1 cellular context compared by ENCODE assay signal in genomic region chr15:100602064-100602821, GRCh38.
TF ChIP-seq lines count a peak whose summit lies in the region.

Gene ASB7 (plus strand): TSS chr15:100602589. CDS start chr15:100612217, 9,628 bp downstream.
Gene LINS1 (minus strand): TSS chr15:100602184. CDS start chr15:100580842, 21,342 bp downstream.

TF ChIP-seq in HEK293, 187 proteins besides CTCF, POLR2A, EP300 and RAD21 (continued from another document):
- TF ChIP-seq, protein P1, sequence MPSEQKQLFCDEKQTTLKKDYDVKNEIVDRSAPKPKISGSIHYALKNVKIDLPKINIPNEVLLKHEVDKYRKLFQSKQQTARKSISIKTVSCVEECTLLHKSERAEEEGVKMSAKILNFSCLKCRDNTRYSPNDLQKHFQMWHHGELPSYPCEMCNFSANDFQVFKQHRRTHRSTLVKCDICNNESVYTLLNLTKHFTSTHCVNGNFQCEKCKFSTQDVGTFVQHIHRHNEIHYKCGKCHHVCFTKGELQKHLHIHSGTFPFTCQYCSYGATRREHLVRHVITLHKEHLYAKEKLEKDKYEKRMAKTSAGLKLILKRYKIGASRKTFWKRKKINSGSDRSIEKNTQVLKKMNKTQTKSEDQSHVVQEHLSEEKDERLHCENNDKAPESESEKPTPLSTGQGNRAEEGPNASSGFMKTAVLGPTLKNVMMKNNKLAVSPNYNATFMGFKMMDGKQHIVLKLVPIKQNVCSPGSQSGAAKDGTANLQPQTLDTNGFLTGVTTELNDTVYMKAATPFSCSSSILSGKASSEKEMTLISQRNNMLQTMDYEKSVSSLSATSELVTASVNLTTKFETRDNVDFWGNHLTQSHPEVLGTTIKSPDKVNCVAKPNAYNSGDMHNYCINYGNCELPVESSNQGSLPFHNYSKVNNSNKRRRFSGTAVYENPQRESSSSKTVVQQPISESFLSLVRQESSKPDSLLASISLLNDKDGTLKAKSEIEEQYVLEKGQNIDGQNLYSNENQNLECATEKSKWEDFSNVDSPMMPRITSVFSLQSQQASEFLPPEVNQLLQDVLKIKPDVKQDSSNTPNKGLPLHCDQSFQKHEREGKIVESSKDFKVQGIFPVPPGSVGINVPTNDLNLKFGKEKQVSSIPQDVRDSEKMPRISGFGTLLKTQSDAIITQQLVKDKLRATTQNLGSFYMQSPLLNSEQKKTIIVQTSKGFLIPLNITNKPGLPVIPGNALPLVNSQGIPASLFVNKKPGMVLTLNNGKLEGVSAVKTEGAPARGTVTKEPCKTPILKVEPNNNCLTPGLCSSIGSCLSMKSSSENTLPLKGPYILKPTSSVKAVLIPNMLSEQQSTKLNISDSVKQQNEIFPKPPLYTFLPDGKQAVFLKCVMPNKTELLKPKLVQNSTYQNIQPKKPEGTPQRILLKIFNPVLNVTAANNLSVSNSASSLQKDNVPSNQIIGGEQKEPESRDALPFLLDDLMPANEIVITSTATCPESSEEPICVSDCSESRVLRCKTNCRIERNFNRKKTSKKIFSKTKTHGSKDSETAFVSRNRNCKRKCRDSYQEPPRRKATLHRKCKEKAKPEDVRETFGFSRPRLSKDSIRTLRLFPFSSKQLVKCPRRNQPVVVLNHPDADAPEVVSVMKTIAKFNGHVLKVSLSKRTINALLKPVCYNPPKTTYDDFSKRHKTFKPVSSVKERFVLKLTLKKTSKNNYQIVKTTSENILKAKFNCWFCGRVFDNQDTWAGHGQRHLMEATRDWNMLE (tag by site-specific recombination; conservative IDR thresholded peaks at IDR 0.05; ENCODE audit: low read depth), result 0 out of 2 replicates have a peak, but pooled peaks have one; percentile 15
- TF ChIP-seq ZNF148 (tag by site-specific recombination; IDR thresholded peaks at IDR 0.05; ENCODE audit: borderline replicate concordance) (no peak), ZNF223 (tag by site-specific recombination; IDR thresholded peaks at IDR 0.05) (peak; percentile 71; the same call in 1 of the 2 replicates), ZNF792 (tag by site-specific recombination; IDR thresholded peaks at IDR 0.05) (no peak), GLIS1 (tag by site-specific recombination; IDR thresholded peaks at IDR 0.05) (peak; percentile 41; the same call in 1 of the 2 replicates), ZNF341 (tag by site-specific recombination; IDR thresholded peaks at IDR 0.05; ENCODE audit: low read depth) (peak; percentile 42; the same call in 1 of the 2 replicates), ZNF513 (tag by site-specific recombination; IDR thresholded peaks at IDR 0.05) (no peak), PRDM1 (tag by site-specific recombination; IDR thresholded peaks at IDR 0.05) (peak; percentile 12; the same call in 1 of the 2 replicates), ZNF629 (tag by site-specific recombination; IDR thresholded peaks at IDR 0.05) (0 out of 2 replicates have a peak, but pooled peaks have one; percentile 9), ZNF660 (tag by site-specific recombination; IDR thresholded peaks at IDR 0.05) (peak; percentile 86; the same call in 1 of the 2 replicates), ZFHX2 (tag by site-specific recombination; conservative IDR thresholded peaks at IDR 0.05) (peak; percentile 64), ZNF501 (tag by site-specific recombination; IDR thresholded peaks at IDR 0.05) (peak; percentile 81), GLI4 (tag by site-specific recombination; IDR thresholded peaks at IDR 0.05) (no peak; the same call in 1 of the 2 replicates), ZXDB (tag by site-specific recombination; IDR thresholded peaks at IDR 0.05) (peak; percentile 86), ZNF624 (tag by site-specific recombination; IDR thresholded peaks at IDR 0.05) (no peak), ZNF140 (tag by site-specific recombination; IDR thresholded peaks at IDR 0.05) (no peak), ZNF664 (tag by site-specific recombination; IDR thresholded peaks at IDR 0.05) (no peak), ZNF548 (tag by site-specific recombination; IDR thresholded peaks at IDR 0.05) (no peak), ZNF302 (tag by site-specific recombination; IDR thresholded peaks at IDR 0.05; ENCODE audit: low read depth) (no peak), SP7 (tag by site-specific recombination; IDR thresholded peaks at IDR 0.05) (peak; percentile 46), WT1 (tag by site-specific recombination; IDR thresholded peaks at IDR 0.05) (peak; percentile 66), ZNF670 (tag by site-specific recombination; IDR thresholded peaks at IDR 0.05; ENCODE audit: low read depth) (no peak), ZNF433 (tag by site-specific recombination; IDR thresholded peaks at IDR 0.05; ENCODE audit: low read depth) (no peak), ZNF561 (tag by site-specific recombination; IDR thresholded peaks at IDR 0.05; ENCODE audit: borderline replicate concordance) (0 out of 2 replicates have a peak, but pooled peaks have one; percentile 37), ZNF324 (tag by site-specific recombination; IDR thresholded peaks at IDR 0.05) (peak; percentile 63; the same call in 1 of the 2 replicates), ZNF558 (tag by site-specific recombination; IDR thresholded peaks at IDR 0.05) (peak; percentile 13; the same call in 1 of the 2 replicates), ZNF585B (tag by site-specific recombination; IDR thresholded peaks at IDR 0.05) (no peak), ZFP37 (tag by site-specific recombination; IDR thresholded peaks at IDR 0.05) (peak; percentile 73; the same call in 1 of the 2 replicates), ZNF274 (IDR thresholded peaks at IDR 0.05; ENCODE audit: low read length) (no peak), ZNF274 (tag by site-specific recombination; IDR thresholded peaks at IDR 0.05; ENCODE audit: borderline replicate concordance) (no peak), YY1 (tag by site-specific recombination; IDR thresholded peaks at IDR 0.05) (peak; percentile 90), ZBTB7A (tag by site-specific recombination; IDR thresholded peaks at IDR 0.05; ENCODE audit: low read depth) (peak; percentile 84; the same call in 1 of the 2 replicates)
- TF ChIP-seq, protein P2, sequence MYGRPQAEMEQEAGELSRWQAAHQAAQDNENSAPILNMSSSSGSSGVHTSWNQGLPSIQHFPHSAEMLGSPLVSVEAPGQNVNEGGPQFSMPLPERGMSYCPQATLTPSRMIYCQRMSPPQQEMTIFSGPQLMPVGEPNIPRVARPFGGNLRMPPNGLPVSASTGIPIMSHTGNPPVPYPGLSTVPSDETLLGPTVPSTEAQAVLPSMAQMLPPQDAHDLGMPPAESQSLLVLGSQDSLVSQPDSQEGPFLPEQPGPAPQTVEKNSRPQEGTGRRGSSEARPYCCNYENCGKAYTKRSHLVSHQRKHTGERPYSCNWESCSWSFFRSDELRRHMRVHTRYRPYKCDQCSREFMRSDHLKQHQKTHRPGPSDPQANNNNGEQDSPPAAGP (tag by site-specific recombination; IDR thresholded peaks at IDR 0.05), result peak; percentile 62; the same call in 1 of the 2 replicates
- TF ChIP-seq, protein P3, sequence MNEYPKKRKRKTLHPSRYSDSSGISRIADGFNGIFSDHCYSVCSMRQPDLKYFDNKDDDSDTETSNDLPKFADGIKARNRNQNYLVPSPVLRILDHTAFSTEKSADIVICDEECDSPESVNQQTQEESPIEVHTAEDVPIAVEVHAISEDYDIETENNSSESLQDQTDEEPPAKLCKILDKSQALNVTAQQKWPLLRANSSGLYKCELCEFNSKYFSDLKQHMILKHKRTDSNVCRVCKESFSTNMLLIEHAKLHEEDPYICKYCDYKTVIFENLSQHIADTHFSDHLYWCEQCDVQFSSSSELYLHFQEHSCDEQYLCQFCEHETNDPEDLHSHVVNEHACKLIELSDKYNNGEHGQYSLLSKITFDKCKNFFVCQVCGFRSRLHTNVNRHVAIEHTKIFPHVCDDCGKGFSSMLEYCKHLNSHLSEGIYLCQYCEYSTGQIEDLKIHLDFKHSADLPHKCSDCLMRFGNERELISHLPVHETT (tag by site-specific recombination; IDR thresholded peaks at IDR 0.05), result peak; percentile 77; the same call in 1 of the 2 replicates
- TF ChIP-seq, protein P4, sequence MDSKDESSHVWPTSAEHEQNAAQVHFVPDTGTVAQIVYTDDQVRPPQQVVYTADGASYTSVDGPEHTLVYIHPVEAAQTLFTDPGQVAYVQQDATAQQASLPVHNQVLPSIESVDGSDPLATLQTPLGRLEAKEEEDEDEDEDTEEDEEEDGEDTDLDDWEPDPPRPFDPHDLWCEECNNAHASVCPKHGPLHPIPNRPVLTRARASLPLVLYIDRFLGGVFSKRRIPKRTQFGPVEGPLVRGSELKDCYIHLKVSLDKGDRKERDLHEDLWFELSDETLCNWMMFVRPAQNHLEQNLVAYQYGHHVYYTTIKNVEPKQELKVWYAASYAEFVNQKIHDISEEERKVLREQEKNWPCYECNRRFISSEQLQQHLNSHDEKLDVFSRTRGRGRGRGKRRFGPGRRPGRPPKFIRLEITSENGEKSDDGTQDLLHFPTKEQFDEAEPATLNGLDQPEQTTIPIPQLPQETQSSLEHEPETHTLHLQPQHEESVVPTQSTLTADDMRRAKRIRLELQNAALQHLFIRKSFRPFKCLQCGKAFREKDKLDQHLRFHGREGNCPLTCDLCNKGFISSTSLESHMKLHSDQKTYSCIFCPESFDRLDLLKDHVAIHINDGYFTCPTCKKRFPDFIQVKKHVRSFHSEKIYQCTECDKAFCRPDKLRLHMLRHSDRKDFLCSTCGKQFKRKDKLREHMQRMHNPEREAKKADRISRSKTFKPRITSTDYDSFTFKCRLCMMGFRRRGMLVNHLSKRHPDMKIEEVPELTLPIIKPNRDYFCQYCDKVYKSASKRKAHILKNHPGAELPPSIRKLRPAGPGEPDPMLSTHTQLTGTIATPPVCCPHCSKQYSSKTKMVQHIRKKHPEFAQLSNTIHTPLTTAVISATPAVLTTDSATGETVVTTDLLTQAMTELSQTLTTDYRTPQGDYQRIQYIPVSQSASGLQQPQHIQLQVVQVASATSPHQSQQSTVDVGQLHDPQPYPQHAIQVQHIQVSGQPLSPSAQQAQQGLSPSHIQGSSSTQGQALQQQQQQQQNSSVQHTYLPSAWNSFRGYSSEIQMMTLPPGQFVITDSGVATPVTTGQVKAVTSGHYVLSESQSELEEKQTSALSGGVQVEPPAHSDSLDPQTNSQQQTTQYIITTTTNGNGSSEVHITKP (tag by site-specific recombination; IDR thresholded peaks at IDR 0.05), result peak; percentile 96
